Comparison of ENCODE assay signal across 14 cellular contexts in the genomic region with DNA sequence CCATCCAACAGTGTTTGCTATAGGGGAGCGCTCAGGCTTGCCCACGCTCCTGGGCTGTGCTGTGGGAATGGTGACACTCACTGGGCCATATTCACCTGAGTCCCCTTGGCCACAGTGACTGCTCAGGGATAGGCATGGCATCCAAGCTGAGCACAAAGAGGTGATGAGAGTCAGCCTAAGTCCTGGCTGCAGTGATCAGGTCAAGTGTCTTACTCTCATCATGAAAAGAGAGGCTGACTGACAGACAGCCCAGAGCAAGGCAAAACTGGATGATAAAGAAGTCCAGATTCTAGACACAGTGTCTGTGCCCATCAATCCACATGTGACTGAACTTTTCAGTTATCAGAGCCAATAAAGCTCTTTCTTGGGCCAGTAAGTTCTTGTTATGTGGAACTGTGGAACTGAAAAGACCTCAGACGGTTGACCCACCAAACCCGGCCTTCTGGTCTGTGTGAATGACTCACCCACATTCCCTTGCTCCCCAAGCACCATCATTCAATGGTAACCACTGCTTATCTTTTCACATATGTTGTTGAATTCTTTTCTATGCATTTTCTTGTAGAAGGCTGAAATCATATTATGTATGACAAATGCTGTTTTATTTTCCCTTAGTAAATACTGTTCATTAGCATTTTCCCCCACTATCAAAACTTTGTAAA. TPM values are rescaled to one million over a fixed set of nuclear protein-coding genes. Genes with fewer than 3 reads are reported as not detected.
DNase-seq lines count a peak whose midpoint lies in the region; ATAC-seq and TF ChIP-seq lines count a peak whose summit lies in the region.
"Had no signal": no experiment of that assay in that cellular context is flagged by ENCODE, and none has a peak within 500 bp of the region (broad histone marks: within the 10 kb centered on the region; RNA-seq: fewer than 3 reads in every experiment).

No MANE protein-coding gene starts in this region.

- TF ChIP-seq POLR2A in stomach (IDR thresholded peaks at IDR 0.05) = no peak

- DNase-seq in activated CD8-positive, alpha-beta T cell treated with anti-CD3 and anti-CD28 coated beads, Interleukin-2, amount 10 ng/mL, durations not matched to agents 7 days and 5 days = no peak
- DNase-seq in activated CD8-positive, alpha-beta T cell treated with anti-CD3 and anti-CD28 coated beads for 36 hours = no peak
- DNase-seq in adipocyte (ENCODE audit: low read depth) (peak; percentile 64), glomerular visceral epithelial cell (ENCODE audit: extremely low spot score) (peak; percentile 69), stomach (peak; percentile 17), T-helper 2 cell (no peak), NCI-H1436 treated with DMSO at 0.1 percent for 48 hours (lab: John Stamatoyannopoulos, UW) (no peak)
- no peak for DNase-seq in naive thymus-derived CD4-positive, alpha-beta T cell
- DNase-seq: DMS79; effector CD4-positive, alpha-beta T cell; Karpas-422; NCI-H2107 had no signal

- H3K27me3 Mint-ChIP-seq in activated CD8-positive, alpha-beta T cell treated with anti-CD3 and anti-CD28 coated beads, Interleukin-2, amount 10 ng/mL, durations not matched to agents 7 days and 5 days (ENCODE audit: low read depth) = no peaks in the 10 kb centered on the region
- H3K27me3 Mint-ChIP-seq in activated CD8-positive, alpha-beta T cell treated with anti-CD3 and anti-CD28 coated beads for 36 hours = no peaks in the 10 kb centered on the region
- H3K27me3 Mint-ChIP-seq in naive thymus-derived CD4-positive, alpha-beta T cell = no peaks in the 10 kb centered on the region
- H3K27me3 Mint-ChIP-seq: activated naive CD4-positive, alpha-beta T cell treated with anti-CD3 and anti-CD28 coated beads, Interleukin-2, amount 50 U/mL, for 24 hours had no signal

- ATAC-seq in activated CD8-positive, alpha-beta T cell treated with anti-CD3 and anti-CD28 coated beads, Interleukin-2, amount 10 ng/mL, durations not matched to agents 7 days and 5 days = no peak
- ATAC-seq in activated CD8-positive, alpha-beta T cell treated with anti-CD3 and anti-CD28 coated beads for 36 hours = no peak
- no peak for ATAC-seq in naive thymus-derived CD4-positive, alpha-beta T cell

- H3K4me3 ChIP-seq in adipocyte (ENCODE audit: low read length) = no peak overlapping the region
- H3K4me3 ChIP-seq in stomach = no peak overlapping the region
- no peak overlapping the region for H3K4me3 ChIP-seq in naive thymus-derived CD4-positive, alpha-beta T cell (ENCODE audit: low read length)
- H3K4me3 ChIP-seq: right lobe of liver had no signal

- POLR2A ChIA-PET in activated CD8-positive, alpha-beta T cell treated with anti-CD3 and anti-CD28 coated beads, Interleukin-2, amount 10 ng/mL, durations not matched to agents 7 days and 5 days (lab: Charles Lee) = interaction anchor here (0.6 kb wide), 1 partner anchor 12 kb away, joined by 3 read pairs; no protein-coding TSS in a partner anchor
- POLR2A ChIA-PET in activated CD8-positive, alpha-beta T cell treated with anti-CD3 and anti-CD28 coated beads for 36 hours (lab: Charles Lee) = interaction anchor here (1.1 kb wide), 1 partner anchor 76 kb away, joined by 3 read pairs; no protein-coding TSS in a partner anchor
- POLR2A ChIA-PET in naive thymus-derived CD4-positive, alpha-beta T cell (lab: Charles Lee) = no interaction called here

- H3K9me3 ChIP-seq in adipocyte (ENCODE audit: control insufficient read depth, low read length) = no peaks in the 10 kb centered on the region
- H3K9me3 ChIP-seq in stomach = no peaks in the 10 kb centered on the region
- no peaks in the 10 kb centered on the region for H3K9me3 ChIP-seq in naive thymus-derived CD4-positive, alpha-beta T cell (ENCODE audit: control insufficient read depth in 2 of 3, low read length in 3 of 3)
- H3K9me3 ChIP-seq: right lobe of liver had no signal

- no peak overlapping the region for H3K27ac ChIP-seq in stomach
- no peak overlapping the region for H3K27ac ChIP-seq in naive thymus-derived CD4-positive, alpha-beta T cell (ENCODE audit: low read depth, low read length)
- H3K27ac ChIP-seq: right lobe of liver had no signal

- no peak overlapping the region for H3K4me3 Mint-ChIP-seq in activated CD8-positive, alpha-beta T cell treated with anti-CD3 and anti-CD28 coated beads, Interleukin-2, amount 10 ng/mL, durations not matched to agents 7 days and 5 days
- H3K4me3 Mint-ChIP-seq in activated CD8-positive, alpha-beta T cell treated with anti-CD3 and anti-CD28 coated beads for 36 hours = no peak overlapping the region
- no peak overlapping the region for H3K4me3 Mint-ChIP-seq in naive thymus-derived CD4-positive, alpha-beta T cell
- H3K4me3 Mint-ChIP-seq: activated naive CD4-positive, alpha-beta T cell treated with anti-CD3 and anti-CD28 coated beads, Interleukin-2, amount 50 U/mL, for 24 hours had no signal

- intact Hi-C loops in activated CD8-positive, alpha-beta T cell treated with anti-CD3 and anti-CD28 coated beads for 36 hours (cut with micrococcal nuclease) = no loop called here
- intact Hi-C loops in stomach (cut with DNase I; ENCODE audit: low total_unique reads) = no loop called here
- intact Hi-C loops in naive thymus-derived CD4-positive, alpha-beta T cell (cut with micrococcal nuclease) = no loop called here

- H3K36me3 Mint-ChIP-seq in activated CD8-positive, alpha-beta T cell treated with anti-CD3 and anti-CD28 coated beads, Interleukin-2, amount 10 ng/mL, durations not matched to agents 7 days and 5 days (ENCODE audit: low read depth) = peaks cover 44% of the 10 kb centered on the region
- H3K36me3 Mint-ChIP-seq in activated CD8-positive, alpha-beta T cell treated with anti-CD3 and anti-CD28 coated beads for 36 hours (ENCODE audit: low read depth) = peaks cover 18% of the 10 kb centered on the region
- H3K36me3 Mint-ChIP-seq in naive thymus-derived CD4-positive, alpha-beta T cell = peaks cover 7 to 20% (median 11%) of the 10 kb centered on the region in 5 donors

- WGBS in stomach, 5 donors = 88 to 97% (median 91%) methylated on average over 4 of the region's 4 CpGs

- TF ChIP-seq CTCF in activated CD8-positive, alpha-beta T cell treated with anti-CD3 and anti-CD28 coated beads for 36 hours (IDR thresholded peaks at IDR 0.05) = no peak
- TF ChIP-seq CTCF in stomach (IDR thresholded peaks at IDR 0.05) = no peak

- no peak for TF ChIP-seq EP300 in stomach (IDR thresholded peaks at IDR 0.05)

- no peaks in the 10 kb centered on the region for H3K27me3 ChIP-seq in adipocyte (replicated peaks; ENCODE audit: control insufficient read depth, insufficient read depth, low read length)
- no peaks in the 10 kb centered on the region for H3K27me3 ChIP-seq in stomach
- H3K27me3 ChIP-seq in naive thymus-derived CD4-positive, alpha-beta T cell (ENCODE audit: control insufficient read depth in 2 of 2, insufficient read depth in 2 of 2, low read length in 2 of 2) = no peaks in the 10 kb centered on the region
- H3K27me3 ChIP-seq: right lobe of liver had no signal

- peaks cover 6% of the 10 kb centered on the region for H3K4me1 ChIP-seq in adipocyte (ENCODE audit: control insufficient read depth, insufficient read depth, low read length)
- peaks cover 0 to 11% (median 8%) of the 10 kb centered on the region in 4 donors for H3K4me1 ChIP-seq in stomach
- H3K4me1 ChIP-seq in naive thymus-derived CD4-positive, alpha-beta T cell (ENCODE audit: control insufficient read depth in 2 of 2, insufficient read depth in 2 of 2, low read length in 2 of 2) = no peaks in the 10 kb centered on the region
- H3K4me1 ChIP-seq: right lobe of liver had no signal

- no peaks in the 10 kb centered on the region for H3K9me3 Mint-ChIP-seq in activated CD8-positive, alpha-beta T cell treated with anti-CD3 and anti-CD28 coated beads, Interleukin-2, amount 10 ng/mL, durations not matched to agents 7 days and 5 days (ENCODE audit: insufficient read depth)
- no peaks in the 10 kb centered on the region for H3K9me3 Mint-ChIP-seq in activated CD8-positive, alpha-beta T cell treated with anti-CD3 and anti-CD28 coated beads for 36 hours
- no peaks in the 10 kb centered on the region for H3K9me3 Mint-ChIP-seq in naive thymus-derived CD4-positive, alpha-beta T cell
- H3K9me3 Mint-ChIP-seq: activated naive CD4-positive, alpha-beta T cell treated with anti-CD3 and anti-CD28 coated beads, Interleukin-2, amount 50 U/mL, for 24 hours had no signal

- H3K9ac ChIP-seq in adipocyte (ENCODE audit: low read length) = no peak overlapping the region

- peak overlapping the region; percentile 46 for H3K27ac Mint-ChIP-seq in activated CD8-positive, alpha-beta T cell treated with anti-CD3 and anti-CD28 coated beads, Interleukin-2, amount 10 ng/mL, durations not matched to agents 7 days and 5 days
- H3K27ac Mint-ChIP-seq in activated CD8-positive, alpha-beta T cell treated with anti-CD3 and anti-CD28 coated beads for 36 hours = no peak overlapping the region
- peak overlapping the region in 1 of 9 donors; percentile 69 for H3K27ac Mint-ChIP-seq in naive thymus-derived CD4-positive, alpha-beta T cell
- H3K27ac Mint-ChIP-seq: activated naive CD4-positive, alpha-beta T cell treated with anti-CD3 and anti-CD28 coated beads, Interleukin-2, amount 50 U/mL, for 24 hours had no signal

- H3K36me3 ChIP-seq in adipocyte (ENCODE audit: control insufficient read depth, insufficient read depth, low read length, severe bottlenecking) (peaks cover 27% of the 10 kb centered on the region), stomach (peaks cover 14 to 58% (median 54%) of the 10 kb centered on the region in 4 donors)
- peaks cover 0 to 22% (median 6%) of the 10 kb centered on the region in 3 experiments for H3K36me3 ChIP-seq in naive thymus-derived CD4-positive, alpha-beta T cell (ENCODE audit: control insufficient read depth in 2 of 3, insufficient read depth in 3 of 3, low read length in 3 of 3)

- H3K4me1 Mint-ChIP-seq in activated CD8-positive, alpha-beta T cell treated with anti-CD3 and anti-CD28 coated beads, Interleukin-2, amount 10 ng/mL, durations not matched to agents 7 days and 5 days (ENCODE audit: low read depth) = peaks cover 17% of the 10 kb centered on the region
- H3K4me1 Mint-ChIP-seq in activated CD8-positive, alpha-beta T cell treated with anti-CD3 and anti-CD28 coated beads for 36 hours (ENCODE audit: low read depth) = peaks cover 13% of the 10 kb centered on the region
- peaks cover 0 to 22% (median 12%) of the 10 kb centered on the region in 7 donors for H3K4me1 Mint-ChIP-seq in naive thymus-derived CD4-positive, alpha-beta T cell

- CTCF ChIA-PET in activated CD8-positive, alpha-beta T cell treated with anti-CD3 and anti-CD28 coated beads, Interleukin-2, amount 10 ng/mL, durations not matched to agents 7 days and 5 days (lab: Charles Lee) = interaction anchor here (1.2 kb wide), 1 partner anchor 174 kb away, joined by 4 read pairs; a partner anchor contains a TSS
- CTCF ChIA-PET in activated CD8-positive, alpha-beta T cell treated with anti-CD3 and anti-CD28 coated beads for 36 hours (lab: Charles Lee) = no interaction called here
- CTCF ChIA-PET in naive thymus-derived CD4-positive, alpha-beta T cell (lab: Charles Lee) = interaction anchor here (0.7 kb wide), 1 partner anchor 12 kb away, joined by 3 read pairs; no protein-coding TSS in a partner anchor

RNA-seq across cellular contexts. Expression of a gene that starts 43.2 kb away (rescaled TPM):
- 1 to 10 TPM; 6.3 to 8.8 TPM for total RNA-seq in activated CD8-positive, alpha-beta T cell treated with anti-CD3 and anti-CD28 coated beads, Interleukin-2, amount 10 ng/mL, durations not matched to agents 7 days and 5 days
- total RNA-seq in activated CD8-positive, alpha-beta T cell treated with anti-CD3 and anti-CD28 coated beads for 36 hours = 1 to 10 TPM in 1 of 2 experiments, under 1 TPM in 1; 0.99 to 1.2 TPM
- total RNA-seq in stomach = 10 to 100 TPM in 1 of 5 donors, 1 to 10 TPM in 3, under 1 TPM in 1; 0.58 to 22.2 (median 5.7) TPM
- 1 to 10 TPM; 2.5 to 4.0 (median 2.7) TPM for polyA plus RNA-seq in stomach
- total RNA-seq in naive thymus-derived CD4-positive, alpha-beta T cell = 1 to 10 TPM; 2.5 to 9.5 (median 3.6) TPM
- 1 to 10 TPM; 1.5 TPM for polyA plus RNA-seq in naive thymus-derived CD4-positive, alpha-beta T cell

Comparison
In these comparisons a context has a peak if more than half of its experiments do, and no peak if none do; other contexts are left out.
1. DNase-seq: peak in adipocyte (single experiment), glomerular visceral epithelial cell (single experiment) and stomach (single experiment); none in activated CD8-positive, alpha-beta T cell treated with anti-CD3 and anti-CD28 coated beads, Interleukin-2, amount 10 ng/mL, durations not matched to agents 7 days and 5 days (single experiment), activated CD8-positive, alpha-beta T cell treated with anti-CD3 and anti-CD28 coated beads for 36 hours (single experiment), T-helper 2 cell (0 of 5), naive thymus-derived CD4-positive, alpha-beta T cell (0 of 9) and NCI-H1436 treated with DMSO at 0.1 percent for 48 hours (single experiment).